ENCODE assay signal across 7 cellular contexts in genomic region chr7:24842449-24843241, GRCh38.
DNase-seq lines count a peak whose midpoint lies in the region; ATAC-seq and TF ChIP-seq lines count a peak whose summit lies in the region.

No MANE protein-coding gene starts in this region.

- H3K27ac ChIP-seq in OCI-LY1 (ENCODE audit: low read depth, low read length, poor library complexity, severe bottlenecking): peak overlapping the region; percentile 98
- no peak overlapping the region for H3K27ac ChIP-seq in naive thymus-derived CD4-positive, alpha-beta T cell (ENCODE audit: low read depth, low read length)
- no peak overlapping the region for H3K27ac ChIP-seq in upper lobe of left lung

- no peak for DNase-seq in naive thymus-derived CD4-positive, alpha-beta T cell
- DNase-seq in NCI-H524 treated with DMSO at 0.1 percent for 48 hours (lab: John Stamatoyannopoulos, UW) (no peak), GM03348 (ENCODE audit: low spot score) (no peak), upper lobe of left lung (no peak)

- TF ChIP-seq CTCF in OCI-LY1 (IDR thresholded peaks at IDR 0.05; ENCODE audit: low read length) (peak; percentile 8; the same call in 1 of the 2 replicates), upper lobe of left lung (IDR thresholded peaks at IDR 0.05) (no peak)

- H3K4me3 ChIP-seq in OCI-LY1 (ENCODE audit: low read depth, low read length, poor library complexity, severe bottlenecking) (peak overlapping the region; percentile 66), upper lobe of left lung (no peak overlapping the region)
- H3K4me3 ChIP-seq in naive thymus-derived CD4-positive, alpha-beta T cell (ENCODE audit: low read length): no peak overlapping the region

- no peak overlapping the region for H3K4me3 Mint-ChIP-seq in naive thymus-derived CD4-positive, alpha-beta T cell

- no peaks in the 10 kb centered on the region for H3K9me3 Mint-ChIP-seq in naive thymus-derived CD4-positive, alpha-beta T cell

- no peaks in the 10 kb centered on the region for H3K79me2 ChIP-seq in OCI-LY1 (ENCODE audit: insufficient read depth, low read length)

- TF ChIP-seq EP300 in upper lobe of left lung (IDR thresholded peaks at IDR 0.05): no peak

- no peaks in the 10 kb centered on the region for H4K20me1 ChIP-seq in OCI-LY1 (ENCODE audit: insufficient read depth, low read length)

- H3K27me3 ChIP-seq in OCI-LY1 (ENCODE audit: insufficient read depth, low read length) (no peaks in the 10 kb centered on the region), upper lobe of left lung (no peaks in the 10 kb centered on the region)
- H3K27me3 ChIP-seq in naive thymus-derived CD4-positive, alpha-beta T cell (ENCODE audit: control insufficient read depth in 2 of 2, insufficient read depth in 2 of 2, low read length in 2 of 2): no peaks in the 10 kb centered on the region

- H3K4me2 ChIP-seq in OCI-LY1 (ENCODE audit: low read length): peak overlapping the region; percentile 81

- intact Hi-C loops in naive thymus-derived CD4-positive, alpha-beta T cell (cut with micrococcal nuclease): no loop called here

- no peak for TF ChIP-seq POLR2A in upper lobe of left lung (IDR thresholded peaks at IDR 0.05)

- peaks cover 2 to 19% (median 4%) of the 10 kb centered on the region in 7 donors for H3K4me1 Mint-ChIP-seq in naive thymus-derived CD4-positive, alpha-beta T cell

- POLR2A ChIA-PET in naive thymus-derived CD4-positive, alpha-beta T cell (lab: Charles Lee): interaction anchor here (0.7 kb wide), 1 partner anchor 1161 kb away, joined by 3 read pairs; no protein-coding TSS in a partner anchor

- 88 to 92% methylated on average over 5 of the region's 5 CpGs for WGBS in upper lobe of left lung, 2 donors

- H3K9ac ChIP-seq in OCI-LY1 (ENCODE audit: low read length): peak overlapping the region; percentile 86

- H3K4me1 ChIP-seq in OCI-LY1 (ENCODE audit: insufficient read depth, low read length, severe bottlenecking) (peaks cover 96% of the 10 kb centered on the region), upper lobe of left lung (no peaks in the 10 kb centered on the region)
- H3K4me1 ChIP-seq in naive thymus-derived CD4-positive, alpha-beta T cell (ENCODE audit: control insufficient read depth in 2 of 2, insufficient read depth in 2 of 2, low read length in 2 of 2): no peaks in the 10 kb centered on the region

- peaks cover 3 to 40% (median 18%) of the 10 kb centered on the region in 5 donors for H3K36me3 Mint-ChIP-seq in naive thymus-derived CD4-positive, alpha-beta T cell

- H3F3A ChIP-seq in OCI-LY1 (ENCODE audit: insufficient read depth, low read length): peaks cover 13% of the 10 kb centered on the region

- H3K9me2 ChIP-seq in OCI-LY1 (ENCODE audit: low read depth, low read length): no peaks in the 10 kb centered on the region

- CTCF ChIA-PET in naive thymus-derived CD4-positive, alpha-beta T cell (lab: Charles Lee): interaction anchor here (0.8 kb wide), 1 partner anchor 11 kb away, joined by 8 read pairs; no protein-coding TSS in a partner anchor

- H3K9me3 ChIP-seq in OCI-LY1 (ENCODE audit: low read length) (no peaks in the 10 kb centered on the region), upper lobe of left lung (no peaks in the 10 kb centered on the region)
- H3K9me3 ChIP-seq in naive thymus-derived CD4-positive, alpha-beta T cell (ENCODE audit: control insufficient read depth in 2 of 3, low read length in 3 of 3): no peaks in the 10 kb centered on the region

- H3K27me3 Mint-ChIP-seq in naive thymus-derived CD4-positive, alpha-beta T cell: no peaks in the 10 kb centered on the region

- peak; percentile 76 for ATAC-seq in GM18867 (IDR thresholded peaks at IDR 0.05; ENCODE audit: unreplicated experiment)
- ATAC-seq in HG02623 (IDR thresholded peaks at IDR 0.05; ENCODE audit: unreplicated experiment): peak; percentile 53
- ATAC-seq in naive thymus-derived CD4-positive, alpha-beta T cell: peak; percentile 16
- ATAC-seq in upper lobe of left lung (ENCODE audit: low FRiP score in 2 of 2): no peak

- H2AFZ ChIP-seq in OCI-LY1 (ENCODE audit: low read length): no peak overlapping the region

- peak overlapping the region in 2 of 9 donors; percentile 2 to 56 for H3K27ac Mint-ChIP-seq in naive thymus-derived CD4-positive, alpha-beta T cell

- peaks cover 27% of the 10 kb centered on the region for H3K36me3 ChIP-seq in OCI-LY1 (ENCODE audit: insufficient read depth, low read length)
- H3K36me3 ChIP-seq in naive thymus-derived CD4-positive, alpha-beta T cell (ENCODE audit: control insufficient read depth in 2 of 3, insufficient read depth in 3 of 3, low read length in 3 of 3): no peaks in the 10 kb centered on the region
- no peaks in the 10 kb centered on the region for H3K36me3 ChIP-seq in upper lobe of left lung

Comparison
In these comparisons a context has a peak if more than half of its experiments do, and no peak if none do; other contexts are left out.
1. ATAC-seq: peak in GM18867 (single experiment), HG02623 (single experiment) and naive thymus-derived CD4-positive, alpha-beta T cell (single experiment); none in upper lobe of left lung (0 of 2).